In the genomic region with DNA sequence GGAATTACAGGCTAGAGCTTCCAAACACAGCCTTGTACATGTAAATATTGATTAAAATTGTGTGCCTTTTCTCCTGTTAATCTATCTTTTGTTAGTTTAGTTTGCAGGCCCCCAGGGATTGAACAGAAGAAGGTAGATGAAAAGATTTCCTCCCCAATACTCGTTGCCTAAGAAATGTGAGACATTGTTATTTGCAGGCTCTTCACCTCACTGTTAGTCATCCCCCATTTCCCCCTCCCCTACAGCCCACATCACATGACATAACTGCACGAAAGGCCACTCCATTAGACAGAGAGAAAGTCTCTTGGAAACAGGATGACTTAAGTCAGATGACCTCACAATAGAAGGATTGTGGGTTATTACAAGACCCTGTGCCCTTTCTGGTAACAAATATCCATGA, we compare ENCODE assay signal across 10 cellular contexts. TPM values are rescaled to one million over a fixed set of nuclear protein-coding genes. Genes with fewer than 3 reads are reported as not detected.
DNase-seq lines count a peak whose midpoint lies in the region; ATAC-seq, FAIRE-seq and TF ChIP-seq lines count a peak whose summit lies in the region.
"Had no signal": no experiment of that assay in that cellular context is flagged by ENCODE, and none has a peak within 500 bp of the region (broad histone marks: within the 10 kb centered on the region; RNA-seq: fewer than 3 reads in every experiment).

No MANE protein-coding gene starts in this region.

- no peaks in the 10 kb centered on the region for H3K27me3 ChIP-seq in ACC112 (ENCODE audit: insufficient read depth, low read length)
- no peaks in the 10 kb centered on the region for H3K27me3 ChIP-seq in astrocyte (ENCODE audit: insufficient read depth, low read length)
- H3K27me3 ChIP-seq in kidney epithelial cell (ENCODE audit: control insufficient read depth, insufficient read depth, low read length) = no peaks in the 10 kb centered on the region

- H3K36me3 ChIP-seq in ACC112 (ENCODE audit: insufficient read depth, low read length) (no peaks in the 10 kb centered on the region), astrocyte (ENCODE audit: insufficient read depth, low read length) (no peaks in the 10 kb centered on the region), kidney epithelial cell (ENCODE audit: control insufficient read depth, insufficient read depth, low read length) (no peaks in the 10 kb centered on the region)

- H3K79me2 ChIP-seq in ACC112 (ENCODE audit: control insufficient read depth, insufficient read depth, low read length, unreplicated experiment) (no peaks in the 10 kb centered on the region), astrocyte (ENCODE audit: insufficient read depth, low read length) (no peaks in the 10 kb centered on the region)

- H3K9me3 ChIP-seq in astrocyte (ENCODE audit: insufficient read depth, low read depth, low read length) = no peaks in the 10 kb centered on the region

- TF ChIP-seq CTCF in astrocyte (IDR thresholded peaks at IDR 0.05; ENCODE audit: insufficient read depth, low read depth, low read length) = no peak
- no peak for TF ChIP-seq CTCF in kidney epithelial cell (IDR thresholded peaks at IDR 0.05; ENCODE audit: insufficient read depth, low read length, poor library complexity, severe bottlenecking)
- no peak for TF ChIP-seq CTCF in GM20000 (IDR thresholded peaks at IDR 0.05; ENCODE audit: extremely low read depth, missing control alignments)

- H3K9ac ChIP-seq in astrocyte (ENCODE audit: low read length) = peak overlapping the region; percentile 79

- peak overlapping the region; percentile 97 for H3K27ac ChIP-seq in ACC112 (ENCODE audit: low read depth, low read length)
- H3K27ac ChIP-seq in astrocyte (ENCODE audit: low read depth, low read length) = peak overlapping the region; percentile 94

- H3K27ac Mint-ChIP-seq in astrocyte (ENCODE audit: unreplicated experiment) = peak overlapping the region; percentile 96
- H3K27ac Mint-ChIP-seq in activated T-helper 1 cell treated with anti-CD3 and anti-CD28 coated beads, Interleukin-12 subunit alpha, Interleukin-12 subunit beta, Interleukin-2, Interleukin-4 antibody, amounts not matched to agents 30 ng/mL and 10 ng/mL and 1 ng/mL, durations not matched to agents 14 hours and 24 hours and 36 hours = no peak overlapping the region

- intact Hi-C loops in activated T-helper 1 cell treated with anti-CD3 and anti-CD28 coated beads, Interleukin-12 subunit alpha, Interleukin-12 subunit beta, Interleukin-2, Interleukin-4 antibody, amounts not matched to agents 30 ng/mL and 10 ng/mL and 1 ng/mL, durations not matched to agents 14 hours and 24 hours and 36 hours (cut with micrococcal nuclease) = no loop called here

- H3K4me2 ChIP-seq in astrocyte (ENCODE audit: low read length) = peak overlapping the region; percentile 69

- no peaks in the 10 kb centered on the region for H4K20me1 ChIP-seq in astrocyte (ENCODE audit: insufficient read depth, low read length)

- no peaks in the 10 kb centered on the region for H3K27me3 Mint-ChIP-seq in astrocyte (ENCODE audit: low read depth, unreplicated experiment)
- no peaks in the 10 kb centered on the region for H3K27me3 Mint-ChIP-seq in activated T-helper 1 cell treated with anti-CD3 and anti-CD28 coated beads, Interleukin-12 subunit alpha, Interleukin-12 subunit beta, Interleukin-2, Interleukin-4 antibody, amounts not matched to agents 30 ng/mL and 10 ng/mL and 1 ng/mL, durations not matched to agents 14 hours and 24 hours and 36 hours (ENCODE audit: insufficient read depth)

- H3K4me3 Mint-ChIP-seq in astrocyte (ENCODE audit: unreplicated experiment) = no peak overlapping the region
- H3K4me3 Mint-ChIP-seq in activated T-helper 1 cell treated with anti-CD3 and anti-CD28 coated beads, Interleukin-12 subunit alpha, Interleukin-12 subunit beta, Interleukin-2, Interleukin-4 antibody, amounts not matched to agents 30 ng/mL and 10 ng/mL and 1 ng/mL, durations not matched to agents 14 hours and 24 hours and 36 hours = no peak overlapping the region

- FAIRE-seq in astrocyte (lab: Jason Lieb, UNC) = peak; percentile 91

- no peaks in the 10 kb centered on the region for H3K36me3 Mint-ChIP-seq in astrocyte (ENCODE audit: low read depth, unreplicated experiment)
- H3K36me3 Mint-ChIP-seq in activated T-helper 1 cell treated with anti-CD3 and anti-CD28 coated beads, Interleukin-12 subunit alpha, Interleukin-12 subunit beta, Interleukin-2, Interleukin-4 antibody, amounts not matched to agents 30 ng/mL and 10 ng/mL and 1 ng/mL, durations not matched to agents 14 hours and 24 hours and 36 hours (ENCODE audit: low read depth) = no peaks in the 10 kb centered on the region

- H3K4me3 ChIP-seq in ACC112 (ENCODE audit: low read depth, low read length) (peak overlapping the region; percentile 70; the same call in 1 of the 2 replicates), astrocyte (ENCODE audit: insufficient read depth, low read depth, low read length) (no peak overlapping the region), kidney epithelial cell (ENCODE audit: low read depth, low read length) (no peak overlapping the region)

- H3K4me1 ChIP-seq in ACC112 (ENCODE audit: control insufficient read depth, insufficient read depth, low read length, unreplicated experiment) = peaks cover 47% of the 10 kb centered on the region
- H3K4me1 ChIP-seq in astrocyte (ENCODE audit: insufficient read depth, low read length) = peaks cover 29% of the 10 kb centered on the region

- H3K9me3 Mint-ChIP-seq in astrocyte (ENCODE audit: unreplicated experiment) = no peaks in the 10 kb centered on the region
- H3K9me3 Mint-ChIP-seq in activated T-helper 1 cell treated with anti-CD3 and anti-CD28 coated beads, Interleukin-12 subunit alpha, Interleukin-12 subunit beta, Interleukin-2, Interleukin-4 antibody, amounts not matched to agents 30 ng/mL and 10 ng/mL and 1 ng/mL, durations not matched to agents 14 hours and 24 hours and 36 hours = no peaks in the 10 kb centered on the region

- DNase-seq in M059J (ENCODE audit: low read depth) (peak; percentile 95), astrocyte (ENCODE audit: low read depth) (peak; percentile 94), kidney epithelial cell (ENCODE audit: low read depth) (peak; percentile 85), GM20000 (ENCODE audit: low spot score) (no peak), GDM1 (lab: John Stamatoyannopoulos, UW) (no peak)
- DNase-seq in activated T-helper 1 cell treated with anti-CD3 and anti-CD28 coated beads, Interleukin-12 subunit alpha, Interleukin-12 subunit beta, Interleukin-2, Interleukin-4 antibody, amounts not matched to agents 30 ng/mL and 10 ng/mL and 1 ng/mL, durations not matched to agents 14 hours and 24 hours and 36 hours (ENCODE audit: low spot score) = no peak
- DNase-seq: activated gamma-delta T cell treated with Interleukin-2 at 50 U/mL for 16 hours, DMS79 had no signal

- H2AFZ ChIP-seq in ACC112 (ENCODE audit: low read length, unreplicated experiment) (no peak overlapping the region), astrocyte (ENCODE audit: low read depth, low read length) (no peak overlapping the region)

- H3K4me1 Mint-ChIP-seq in astrocyte (ENCODE audit: low read depth, unreplicated experiment) = peaks cover 38% of the 10 kb centered on the region
- H3K4me1 Mint-ChIP-seq in activated T-helper 1 cell treated with anti-CD3 and anti-CD28 coated beads, Interleukin-12 subunit alpha, Interleukin-12 subunit beta, Interleukin-2, Interleukin-4 antibody, amounts not matched to agents 30 ng/mL and 10 ng/mL and 1 ng/mL, durations not matched to agents 14 hours and 24 hours and 36 hours (ENCODE audit: low read depth) = no peaks in the 10 kb centered on the region

- no peak for ATAC-seq in GM21529 (IDR thresholded peaks at IDR 0.05; ENCODE audit: unreplicated experiment)

RNA-seq across cellular contexts. Expression of gene MID1, which starts 13.3 kb away (rescaled TPM):
- 30.9 and 44.1 TPM in 2 replicates for total RNA-seq in M059J (2014; rRNA removed; shearing (Covaris generic))
- total RNA-seq in astrocyte (16.8 and 31.2 TPM in 2 replicates), kidney epithelial cell (13.5 and 18.2 TPM in 2 replicates)
- total RNA-seq in activated T-helper 1 cell treated with anti-CD3 and anti-CD28 coated beads, Interleukin-12 subunit alpha, Interleukin-12 subunit beta, Interleukin-2, Interleukin-4 antibody, amounts not matched to agents 30 ng/mL and 10 ng/mL and 1 ng/mL, durations not matched to agents 14 hours and 24 hours and 36 hours = not detected in 2 replicates

Comparison
In these comparisons a context has a peak if more than half of its experiments do, and no peak if none do; other contexts are left out.
1. DNase-seq: peak in M059J (single experiment), astrocyte (single experiment) and kidney epithelial cell (single experiment); none in GM20000 (single experiment), activated T-helper 1 cell treated with anti-CD3 and anti-CD28 coated beads, Interleukin-12 subunit alpha, Interleukin-12 subunit beta, Interleukin-2, Interleukin-4 antibody, amounts not matched to agents 30 ng/mL and 10 ng/mL and 1 ng/mL, durations not matched to agents 14 hours and 24 hours and 36 hours (single experiment) and GDM1 (single experiment).
2. RNA of gene MID1, which starts 13.3 kb away (total RNA-seq): 30.9 to 44.1 TPM in M059J, 16.8 to 31.2 TPM in astrocyte and 13.5 to 18.2 TPM in kidney epithelial cell; not detected in activated T-helper 1 cell treated with anti-CD3 and anti-CD28 coated beads, Interleukin-12 subunit alpha, Interleukin-12 subunit beta, Interleukin-2, Interleukin-4 antibody, amounts not matched to agents 30 ng/mL and 10 ng/mL and 1 ng/mL, durations not matched to agents 14 hours and 24 hours and 36 hours; every median in the first group is over 10 times any median in the second.